ENCODE assay signal across 17 cellular contexts in genomic region chr7:146773506-146773905, GRCh38.
DNase-seq lines count a peak whose midpoint lies in the region; ATAC-seq and TF ChIP-seq lines count a peak whose summit lies in the region.
"Had no signal": no experiment of that assay in that cellular context is flagged by ENCODE, and none has a peak within 500 bp of the region (broad histone marks: within the 10 kb centered on the region; RNA-seq: fewer than 3 reads in every experiment).

No MANE protein-coding gene starts in this region.

- no peaks in the 10 kb centered on the region for H3K27me3 ChIP-seq in OCI-LY1 (ENCODE audit: insufficient read depth, low read length)
- H3K27me3 ChIP-seq: BE2C had no signal

- no peaks in the 10 kb centered on the region for H3K36me3 ChIP-seq in OCI-LY1 (ENCODE audit: insufficient read depth, low read length)
- H3K36me3 ChIP-seq: BE2C had no signal

- H3K4me1 ChIP-seq in OCI-LY1 (ENCODE audit: insufficient read depth, low read length, severe bottlenecking), result peaks cover 30% of the 10 kb centered on the region
- H3K4me1 ChIP-seq: BE2C had no signal

- H4K20me1 ChIP-seq in OCI-LY1 (ENCODE audit: insufficient read depth, low read length), result no peaks in the 10 kb centered on the region

- peak overlapping the region; percentile 4; the same call in 1 of the 2 replicates for H2AFZ ChIP-seq in OCI-LY1 (ENCODE audit: low read length)
- H2AFZ ChIP-seq: GM23248, PC-9 had no signal

- no peak overlapping the region for H3K9ac ChIP-seq in OCI-LY1 (ENCODE audit: low read length)
- H3K9ac ChIP-seq: GM23248 had no signal

- H3F3A ChIP-seq in OCI-LY1 (ENCODE audit: insufficient read depth, low read length), result no peaks in the 10 kb centered on the region

- H3K4me2 ChIP-seq in OCI-LY1 (ENCODE audit: low read length), result no peak overlapping the region
- H3K4me2 ChIP-seq: PC-9 had no signal

- DNase-seq in NCI-H510A treated with DMSO at 0.1 percent for 48 hours (lab: John Stamatoyannopoulos, UW) (peak; percentile 5), NCI-H510A (lab: John Stamatoyannopoulos, UW) (no peak), NCI-H2029 (lab: John Stamatoyannopoulos, UW) (peak; percentile 57), iris pigment epithelial cell (ENCODE audit: low read depth) (peak; percentile 14)
- DNase-seq in stimulated activated CD4-positive, alpha-beta T cell treated with anti-CD3 and anti-CD28 coated beads, Interleukin-2, amount 100 ng/mL, for 24 hours, result no peak
- DNase-seq: BE2C; CD4-positive, CD25-positive, alpha-beta regulatory T cell; GM23248; IMR-90; NCI-H446 treated with DMSO at 0.1 percent for 48 hours; NCI-H774; T-helper 17 cell had no signal

- TF ChIP-seq CTCF in OCI-LY1 (IDR thresholded peaks at IDR 0.05; ENCODE audit: low read length), result no peak

- H3K9me2 ChIP-seq in OCI-LY1 (ENCODE audit: low read depth, low read length), result no peaks in the 10 kb centered on the region

- ATAC-seq in HG02759 (IDR thresholded peaks at IDR 0.05; ENCODE audit: unreplicated experiment), result no peak
- no peak for ATAC-seq in HG03039 (IDR thresholded peaks at IDR 0.05; ENCODE audit: unreplicated experiment)
- ATAC-seq: T-helper 17 cell had no signal

- no peak overlapping the region for H3K4me3 ChIP-seq in OCI-LY1 (ENCODE audit: low read depth, low read length, poor library complexity, severe bottlenecking)
- H3K4me3 ChIP-seq: GM23248, PC-9 had no signal

- no peaks in the 10 kb centered on the region for H3K79me2 ChIP-seq in OCI-LY1 (ENCODE audit: insufficient read depth, low read length)

- H3K9me3 ChIP-seq in OCI-LY1 (ENCODE audit: low read length), result no peaks in the 10 kb centered on the region
- H3K9me3 ChIP-seq: BE2C had no signal

- no peak overlapping the region for H3K27ac ChIP-seq in OCI-LY1 (ENCODE audit: low read depth, low read length, poor library complexity, severe bottlenecking)
- H3K27ac ChIP-seq: GM23248, PC-9, RWPE1 had no signal

Comparison
In these comparisons a context has a peak if more than half of its experiments do, and no peak if none do; other contexts are left out.
1. DNase-seq: peak in NCI-H510A treated with DMSO at 0.1 percent for 48 hours (single experiment), NCI-H2029 (single experiment) and iris pigment epithelial cell (single experiment); none in NCI-H510A (single experiment) and stimulated activated CD4-positive, alpha-beta T cell treated with anti-CD3 and anti-CD28 coated beads, Interleukin-2, amount 100 ng/mL, for 24 hours (0 of 2).